In the genomic region with DNA sequence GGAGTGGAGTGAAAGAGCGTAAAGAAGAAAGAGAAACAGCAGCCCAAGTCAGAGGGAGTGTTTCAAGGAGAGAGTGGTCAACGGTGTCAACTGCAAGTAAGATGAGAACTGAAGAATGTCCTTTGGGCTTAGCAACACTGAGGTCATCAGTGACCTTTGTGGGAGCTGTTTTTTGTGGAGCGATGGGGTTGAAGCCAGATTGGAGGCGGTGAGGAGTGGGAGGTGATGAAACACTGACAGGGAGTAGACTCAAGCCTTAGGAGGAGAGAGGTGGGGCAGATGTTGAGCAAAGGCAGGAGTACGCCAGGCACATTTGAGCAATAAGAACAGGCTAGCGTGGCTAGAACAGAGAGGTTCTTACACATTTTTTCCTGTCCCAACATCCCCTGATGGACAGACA, we compare ENCODE assay signal across 18 cellular contexts.
DNase-seq lines count a peak whose midpoint lies in the region; ATAC-seq, FAIRE-seq and TF ChIP-seq lines count a peak whose summit lies in the region.
"Had no signal": no experiment of that assay in that cellular context is flagged by ENCODE, and none has a peak within 500 bp of the region (broad histone marks: within the 10 kb centered on the region; RNA-seq: fewer than 3 reads in every experiment).

No MANE protein-coding gene starts in this region.

- no peak overlapping the region for H2AFZ ChIP-seq in HepG2 (ENCODE audit: low read length)

- no peak for ATAC-seq in HepG2
- ATAC-seq in right lobe of liver: no peak
- ATAC-seq in omental fat pad (ENCODE audit: low FRiP score): peak; percentile 74
- ATAC-seq: HCT116 had no signal

- no peaks in the 10 kb centered on the region for H3K9me3 Mint-ChIP-seq in activated CD4-positive, alpha-beta T cell treated with anti-CD3 and anti-CD28 coated beads, Interleukin-2, amount 10 ng/mL, durations not matched to agents 24 days and 14 days
- H3K9me3 Mint-ChIP-seq: CD8-positive, alpha-beta memory T cell had no signal

- 30% methylated on average over 6 of the region's 6 CpGs for WGBS in HepG2 (ENCODE audit: low lambda C conversion rate)
- 76% methylated on average over 6 of the region's 6 CpGs for WGBS in right lobe of liver (ENCODE audit: insufficient coverage, low coverage, low lambda C conversion rate, missing lambda C conversion rate)

- H3K27me3 ChIP-seq in HepG2 (ENCODE audit: control insufficient read depth in 1 of 2, insufficient read depth in 2 of 2, low read length in 2 of 2) (no peaks in the 10 kb centered on the region; a peak in 1 of 5 replicates), right lobe of liver (no peaks in the 10 kb centered on the region), left ventricle myocardium inferior (ENCODE audit: low read depth) (no peaks in the 10 kb centered on the region)
- H3K27me3 ChIP-seq: BE2C had no signal

- no peak for DNase-seq in HepG2 (ENCODE audit: low spot score)
- no peak for DNase-seq in right lobe of liver
- DNase-seq in left ventricle myocardium inferior: peak; percentile 18
- no peak for DNase-seq in omental fat pad (ENCODE audit: low spot score)
- no peak for DNase-seq in activated CD4-positive, alpha-beta T cell treated with anti-CD3 and anti-CD28 coated beads, Interleukin-2, amount 10 ng/mL, durations not matched to agents 24 days and 14 days
- DNase-seq in urothelium cell line (ENCODE audit: low spot score): no peak
- no peak for DNase-seq in DMS114 treated with DMSO at 0.1 percent for 48 hours (lab: John Stamatoyannopoulos, UW; ENCODE audit: unreplicated experiment)
- DNase-seq: BE2C; C1 segment of cervical spinal cord; CD4-positive, CD25-positive, alpha-beta regulatory T cell; CD8-positive, alpha-beta memory T cell; COR-L47; DMS 273 treated with DMSO at 0.1 percent for 48 hours; GOT3; H7 had no signal

- CTCF ChIA-PET in HepG2 (lab: Yijun Ruan, JAX; ENCODE audit: low intra/inter-chr PET ratio, low total read pairs): no interaction called here

- no peak for TF ChIP-seq POLR2A in HepG2 (IDR thresholded peaks at IDR 0.05; ENCODE audit: insufficient read depth in 1 of 2, low read depth in 2 of 2, low read length in 2 of 2)
- TF ChIP-seq POLR2A in right lobe of liver (IDR thresholded peaks at IDR 0.05): no peak

- H3K36me3 ChIP-seq in HepG2 (replicated peaks in 1 of 2; ENCODE audit: control insufficient read depth in 1 of 2, insufficient read depth in 2 of 2, low read length in 2 of 2) (no peaks in the 10 kb centered on the region), right lobe of liver (no peaks in the 10 kb centered on the region), left ventricle myocardium inferior (no peaks in the 10 kb centered on the region)
- H3K36me3 ChIP-seq: BE2C had no signal

- H3K4me3 Mint-ChIP-seq in activated CD4-positive, alpha-beta T cell treated with anti-CD3 and anti-CD28 coated beads, Interleukin-2, amount 10 ng/mL, durations not matched to agents 24 days and 14 days: no peak overlapping the region
- H3K4me3 Mint-ChIP-seq: CD4-positive, CD25-positive, alpha-beta regulatory T cell; CD8-positive, alpha-beta memory T cell had no signal

- in situ Hi-C loops in HepG2 (cut with HindIII; ENCODE audit: extremely low pct_ligation_motif_present, low pct_unique_long_range_greater_than_20kb): no loop called here

- no TSS peak for BruUV-seq in HepG2 (replicated peaks; lab: Mats Ljungman, UMichigan)

- FAIRE-seq in HepG2 (lab: Jason Lieb, UNC): no peak
- no peak for FAIRE-seq in urothelium cell line (lab: Jason Lieb, UNC)
- FAIRE-seq: G401.6, GM12891 had no signal

- no peak overlapping the region for H3K4me2 ChIP-seq in HepG2 (ENCODE audit: low read depth, low read length)

- no peak overlapping the region for H3K27ac ChIP-seq in HepG2 (ENCODE audit: extremely low read length, insufficient read depth, low read length)
- no peak overlapping the region for H3K27ac ChIP-seq in right lobe of liver
- H3K27ac ChIP-seq in left ventricle myocardium inferior (replicated peaks): no peak overlapping the region

- H3K4me3 ChIP-seq in HepG2 (replicated peaks in 1 of 3; ENCODE audit: insufficient read depth in 1 of 3, low read depth in 2 of 3, low read length in 3 of 3) (no peak overlapping the region), right lobe of liver (no peak overlapping the region), left ventricle myocardium inferior (no peak overlapping the region)

- no peak for TF ChIP-seq RAD21 in HepG2 (CRISPR knock-in tag; IDR thresholded peaks at IDR 0.05)

- H3K36me3 Mint-ChIP-seq in activated CD4-positive, alpha-beta T cell treated with anti-CD3 and anti-CD28 coated beads, Interleukin-2, amount 10 ng/mL, durations not matched to agents 24 days and 14 days (ENCODE audit: low read depth): no peaks in the 10 kb centered on the region
- H3K36me3 Mint-ChIP-seq: CD4-positive, CD25-positive, alpha-beta regulatory T cell; CD8-positive, alpha-beta memory T cell had no signal

- H3K4me1 Mint-ChIP-seq in activated CD4-positive, alpha-beta T cell treated with anti-CD3 and anti-CD28 coated beads, Interleukin-2, amount 10 ng/mL, durations not matched to agents 24 days and 14 days: no peaks in the 10 kb centered on the region
- H3K4me1 Mint-ChIP-seq: CD4-positive, CD25-positive, alpha-beta regulatory T cell; CD8-positive, alpha-beta memory T cell had no signal

- H3K9me3 ChIP-seq in HepG2 (ENCODE audit: low read length) (no peaks in the 10 kb centered on the region), right lobe of liver (no peaks in the 10 kb centered on the region), left ventricle myocardium inferior (replicated peaks) (no peaks in the 10 kb centered on the region)
- H3K9me3 ChIP-seq: BE2C had no signal

- TF ChIP-seq CTCF in HepG2 (CRISPR knock-in tag; IDR thresholded peaks at IDR 0.05) (no peak), right lobe of liver (IDR thresholded peaks at IDR 0.05) (no peak), left ventricle myocardium inferior (IDR thresholded peaks at IDR 0.05; ENCODE audit: borderline replicate concordance) (no peak), omental fat pad (IDR thresholded peaks at IDR 0.05) (no peak)

- POLR2A ChIA-PET in HepG2 (lab: Yijun Ruan, JAX): no interaction called here

- intact Hi-C loops in HepG2 (cut with micrococcal nuclease; ENCODE audit: unreplicated experiment) (no loop called here), right lobe of liver (cut with DNase I) (no loop called here), left ventricle myocardium inferior (cut with micrococcal nuclease) (no loop called here)
- intact Hi-C loops in activated CD4-positive, alpha-beta T cell treated with anti-CD3 and anti-CD28 coated beads, Interleukin-2, amount 10 ng/mL, durations not matched to agents 24 days and 14 days (cut with micrococcal nuclease): no loop called here

- H3K4me1 ChIP-seq in HepG2 (ENCODE audit: insufficient read depth, low read length) (no peaks in the 10 kb centered on the region), right lobe of liver (no peaks in the 10 kb centered on the region), left ventricle myocardium inferior (no peaks in the 10 kb centered on the region)
- H3K4me1 ChIP-seq: BE2C had no signal

- no peaks in the 10 kb centered on the region for H4K20me1 ChIP-seq in HepG2 (ENCODE audit: insufficient read depth, low read length)

- TF ChIP-seq EP300 in HepG2 (IDR thresholded peaks at IDR 0.05; ENCODE audit: low read depth in 2 of 2, low read length in 2 of 2) (no peak), HepG2 (CRISPR knock-in tag; IDR thresholded peaks at IDR 0.05; ENCODE audit: borderline replicate concordance) (no peak)

- H3K79me2 ChIP-seq in HepG2 (ENCODE audit: insufficient read depth, low read length): no peaks in the 10 kb centered on the region

- no peak overlapping the region for H3K27ac Mint-ChIP-seq in activated CD4-positive, alpha-beta T cell treated with anti-CD3 and anti-CD28 coated beads, Interleukin-2, amount 10 ng/mL, durations not matched to agents 24 days and 14 days
- H3K27ac Mint-ChIP-seq: CD4-positive, CD25-positive, alpha-beta regulatory T cell had no signal

- H3K9ac ChIP-seq in HepG2 (ENCODE audit: insufficient read depth, low read depth, low read length): no peak overlapping the region

- peaks cover 6% of the 10 kb centered on the region for H3K27me3 Mint-ChIP-seq in activated CD4-positive, alpha-beta T cell treated with anti-CD3 and anti-CD28 coated beads, Interleukin-2, amount 10 ng/mL, durations not matched to agents 24 days and 14 days

TF ChIP-seq in HepG2, 621 proteins besides CTCF, POLR2A, EP300 and RAD21:
- TF ChIP-seq RFX5 (IDR thresholded peaks at IDR 0.05; ENCODE audit: low read depth, low read length) (peak; percentile 43; the same call in 1 of the 2 replicates), ZNF331 (CRISPR knock-in tag; IDR thresholded peaks at IDR 0.05) (no peak)
